8 cellular contexts compared by ENCODE assay signal in the genomic region with DNA sequence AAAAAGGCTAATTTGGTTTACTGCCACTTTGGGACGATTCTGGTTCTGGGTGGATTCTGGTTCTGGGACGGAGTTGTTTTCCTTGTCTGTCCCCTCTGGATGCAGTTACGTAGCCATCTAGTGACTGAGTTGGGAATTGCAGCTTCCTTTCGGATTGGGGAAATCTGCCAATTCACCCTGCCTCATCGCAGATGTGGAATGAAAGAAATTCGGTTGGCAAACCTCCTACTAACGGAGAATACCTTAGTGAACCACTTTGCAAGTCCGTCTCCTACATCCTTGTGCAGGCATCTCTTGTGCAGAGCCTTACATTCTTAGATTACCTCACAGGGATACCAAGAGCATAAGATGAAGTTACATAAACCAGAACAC. TPM values are rescaled to one million over a fixed set of nuclear protein-coding genes. Genes with fewer than 3 reads are reported as not detected.
DNase-seq lines count a peak whose midpoint lies in the region; ATAC-seq lines count a peak whose summit lies in the region.

No MANE protein-coding gene starts in this region.

- no peaks in the 10 kb centered on the region for H3K9me3 Mint-ChIP-seq in activated CD4-positive, alpha-beta memory T cell treated with anti-CD3 and anti-CD28 coated beads for 36 hours

- DNase-seq in AG20443 (ENCODE audit: low spot score) (peak; percentile 87), HCEC 1CT (peak; percentile 75), NCI-H69 (lab: John Stamatoyannopoulos, UW) (peak; percentile 78), ecto neural progenitor cell (ENCODE audit: low spot score) (peak; percentile 82), lung microvascular endothelial cell (ENCODE audit: low read depth in 2 of 2) (peak; percentile 84 to 87)
- DNase-seq in activated CD4-positive, alpha-beta memory T cell treated with anti-CD3 and anti-CD28 coated beads for 36 hours: peak; percentile 70
- peak; percentile 19 to 27 (median 22) for DNase-seq in stimulated activated CD4-positive, alpha-beta T cell treated with anti-CD3 and anti-CD28 coated beads, TNF-alpha, amount 100 ng/mL, for 1 hour (ENCODE audit: low read depth in 3 of 3, low spot score in 1 of 3)

- no peak for ATAC-seq in HG02884 (IDR thresholded peaks at IDR 0.05; ENCODE audit: unreplicated experiment)

- intact Hi-C loops in activated CD4-positive, alpha-beta memory T cell treated with anti-CD3 and anti-CD28 coated beads for 36 hours (cut with micrococcal nuclease): loop anchor here (1.0 kb wide), 2 partner anchors 8 to 202 kb away; no protein-coding TSS in a partner anchor

- no peaks in the 10 kb centered on the region for H3K36me3 Mint-ChIP-seq in activated CD4-positive, alpha-beta memory T cell treated with anti-CD3 and anti-CD28 coated beads for 36 hours

- peak overlapping the region; percentile 14 for H3K27ac Mint-ChIP-seq in activated CD4-positive, alpha-beta memory T cell treated with anti-CD3 and anti-CD28 coated beads for 36 hours

- peaks cover 48% of the 10 kb centered on the region for H3K4me1 Mint-ChIP-seq in activated CD4-positive, alpha-beta memory T cell treated with anti-CD3 and anti-CD28 coated beads for 36 hours (ENCODE audit: low read depth)

- POLR2A ChIA-PET in activated CD4-positive, alpha-beta memory T cell treated with anti-CD3 and anti-CD28 coated beads for 36 hours (lab: Charles Lee): interaction anchor here (0.7 to 1.0 kb wide), 3 partner anchors 8 to 112 kb away, joined by 3 to 7 read pairs (median 4); no protein-coding TSS in a partner anchor

- peak overlapping the region; percentile 71 for H3K4me3 Mint-ChIP-seq in activated CD4-positive, alpha-beta memory T cell treated with anti-CD3 and anti-CD28 coated beads for 36 hours

- peaks cover 3% of the 10 kb centered on the region for H3K27me3 Mint-ChIP-seq in activated CD4-positive, alpha-beta memory T cell treated with anti-CD3 and anti-CD28 coated beads for 36 hours

- CTCF ChIA-PET in activated CD4-positive, alpha-beta memory T cell treated with anti-CD3 and anti-CD28 coated beads for 36 hours (lab: Charles Lee): interaction anchor here (0.6 to 2.7 kb wide), 25 partner anchors 10 to 599 kb away, joined by 3 to 34 read pairs (median 4); no protein-coding TSS in a partner anchor

RNA-seq across cellular contexts. Expression of gene AP4E1, which starts 31.5 kb away (rescaled TPM):
- total RNA-seq in activated CD4-positive, alpha-beta memory T cell treated with anti-CD3 and anti-CD28 coated beads for 36 hours: 10 to 100 TPM; 12.0 to 12.7 TPM
- 6.5 and 10.1 TPM in 2 replicates for total RNA-seq in lung microvascular endothelial cell

Comparison
In these comparisons a context has a peak if more than half of its experiments do, and no peak if none do; other contexts are left out.
1. DNase-seq: peak in every context shown above with its lines; median percentile 87 in AG20443; 86 in lung microvascular endothelial cell; 82 in ecto neural progenitor cell; 78 in NCI-H69; 75 in HCEC 1CT; 70 in activated CD4-positive, alpha-beta memory T cell treated with anti-CD3 and anti-CD28 coated beads for 36 hours; 22 in stimulated activated CD4-positive, alpha-beta T cell treated with anti-CD3 and anti-CD28 coated beads, TNF-alpha, amount 100 ng/mL, for 1 hour.